In the genomic region with DNA sequence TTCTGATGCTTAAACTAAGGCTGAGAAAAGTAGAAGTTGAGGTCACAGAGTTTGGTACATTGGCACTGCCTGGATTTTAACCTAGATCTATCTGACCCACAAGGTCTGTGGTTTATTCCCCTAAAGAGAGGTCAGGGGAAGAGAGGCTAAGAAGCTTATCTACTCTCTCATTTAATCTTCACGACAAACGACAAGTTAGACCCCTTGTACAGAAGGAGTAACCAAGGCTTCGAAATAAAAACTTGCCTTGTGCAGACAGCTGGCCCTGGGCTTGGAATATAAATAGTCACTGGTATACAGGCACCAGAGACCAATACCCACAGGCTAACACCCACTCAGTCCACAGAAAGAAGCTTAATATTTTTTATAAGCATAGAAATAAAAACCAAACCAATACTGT, we compare ENCODE assay signal across 35 cellular contexts. TPM values are rescaled to one million over a fixed set of nuclear protein-coding genes. Genes with fewer than 3 reads are reported as not detected.
"Had no signal": no experiment of that assay in that cellular context is flagged by ENCODE, and none has a peak within 500 bp of the region (broad histone marks: within the 10 kb centered on the region; RNA-seq: fewer than 3 reads in every experiment).

No MANE protein-coding gene starts in this region.

- H3K27ac ChIP-seq: brain microvascular endothelial cell, cardiac muscle cell, PC-9 had no signal

- H3K4me3 ChIP-seq: cardiac muscle cell, MG63, PC-9 had no signal

- H3K9me3 ChIP-seq: MG63 had no signal

- DNase-seq: activated CD4-positive, alpha-beta memory T cell treated with anti-CD3 and anti-CD28 coated beads, Interleukin-2, amount 10 ng/mL, durations not matched to agents 7 days and 5 days; activated CD4-positive, alpha-beta T cell treated with anti-CD3 and anti-CD28 coated beads for 36 hours; activated CD8-positive, alpha-beta memory T cell treated with anti-CD3 and anti-CD28 coated beads for 24 hours; activated CD8-positive, alpha-beta memory T cell treated with anti-CD3 and anti-CD28 coated beads, Interleukin-2, amount 10 ng/mL, durations not matched to agents 7 days and 5 days; activated CD8-positive, alpha-beta memory T cell treated with anti-CD3 and anti-CD28 coated beads, Interleukin-2, amount 50 U/mL, for 48 hours; activated effector memory CD4-positive, alpha-beta T cell treated with Interleukin-2 at 50 U/mL for 16 hours; activated naive CD4-positive, alpha-beta T cell treated with anti-CD3 and anti-CD28 coated beads, Interleukin-2, amount 50 U/mL, for 16 hours; activated naive CD8-positive, alpha-beta T cell treated with anti-CD3 and anti-CD28 coated beads for 36 hours; activated T-cell treated with anti-CD3 and anti-CD28 coated beads, Interleukin-2, amount 50 U/mL, for 48 hours; amniotic stem cell; aorta; brain microvascular endothelial cell; Kasumi-1; KG1; MG63; NCI-H1048; NCI-H1105 treated with DMSO at 0.1 percent for 48 hours; NCI-H146; NCI-H187; NCI-H2029 treated with DMSO at 0.1 percent for 48 hours; NCI-H2107; NCI-H2171; NCI-H510A; NCI-H526; NCI-H748 treated with DMSO at 0.1 percent for 48 hours; NK-92 treated with Interleukin-12 subunit alpha and Interleukin-12 subunit beta, amount 100 ng/mL, for 24 hours; PC-9; Right ventricle myocardium superior; SW 1271; T-helper 1 cell; T-helper 2 cell; T-helper 9 cell had no signal

- H3K27me3 ChIP-seq: brain microvascular endothelial cell, cardiac muscle cell, MG63 had no signal

- H3K36me3 ChIP-seq: brain microvascular endothelial cell, cardiac muscle cell, MG63 had no signal

RNA-seq across cellular contexts. Expression of a gene that starts 41.3 kb away (rescaled TPM):
- total RNA-seq: activated CD4-positive, alpha-beta memory T cell treated with anti-CD3 and anti-CD28 coated beads, Interleukin-2, amount 10 ng/mL, durations not matched to agents 7 days and 5 days; activated CD4-positive, alpha-beta T cell treated with anti-CD3 and anti-CD28 coated beads for 36 hours; activated CD8-positive, alpha-beta memory T cell treated with anti-CD3 and anti-CD28 coated beads, Interleukin-2, amount 10 ng/mL, durations not matched to agents 7 days and 5 days; activated naive CD8-positive, alpha-beta T cell treated with anti-CD3 and anti-CD28 coated beads for 36 hours; aorta; chondrocyte; Right ventricle myocardium superior had no signal
- polyA plus RNA-seq: cardiac muscle cell had no signal

RNA-seq across cellular contexts. Expression of a gene that starts 59.9 kb away (rescaled TPM):
- total RNA-seq: activated CD4-positive, alpha-beta memory T cell treated with anti-CD3 and anti-CD28 coated beads, Interleukin-2, amount 10 ng/mL, durations not matched to agents 7 days and 5 days; activated CD4-positive, alpha-beta T cell treated with anti-CD3 and anti-CD28 coated beads for 36 hours; activated CD8-positive, alpha-beta memory T cell treated with anti-CD3 and anti-CD28 coated beads, Interleukin-2, amount 10 ng/mL, durations not matched to agents 7 days and 5 days; activated naive CD8-positive, alpha-beta T cell treated with anti-CD3 and anti-CD28 coated beads for 36 hours; aorta; cardiac muscle cell; PC-9; Right ventricle myocardium superior; WTC11 had no signal
- polyA plus RNA-seq: aorta, cardiac muscle cell had no signal
